19 cellular contexts compared by ENCODE assay signal in the genomic region with DNA sequence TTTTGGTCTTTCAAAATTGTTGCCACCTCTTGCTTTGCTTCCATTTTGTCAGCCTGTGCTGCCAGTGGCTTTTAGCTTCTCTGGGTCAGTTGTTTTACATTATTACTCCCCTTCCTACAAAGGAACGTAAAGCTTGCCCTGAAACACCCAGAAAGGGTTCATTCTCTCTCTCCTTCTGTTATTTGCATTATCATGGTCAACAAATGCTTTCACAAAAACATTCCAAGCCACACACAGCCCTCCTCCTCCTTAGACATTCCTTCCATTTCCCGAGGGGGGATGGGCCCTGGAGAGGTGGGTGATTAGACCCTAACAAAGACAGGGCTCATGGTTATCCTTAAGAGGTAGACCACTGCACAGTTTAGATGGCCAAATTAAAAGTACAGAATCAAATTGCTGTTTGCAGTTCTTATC.
A peak's percentile ranks its signal among the peaks of the same experiment; 100 is the strongest.
DNase-seq lines count a peak whose midpoint lies in the region; ATAC-seq and TF ChIP-seq lines count a peak whose summit lies in the region.
"Had no signal": no experiment of that assay in that cellular context is flagged by ENCODE, and none has a peak within 500 bp of the region (broad histone marks: within the 10 kb centered on the region; RNA-seq: fewer than 3 reads in every experiment).

No MANE protein-coding gene starts in this region.

- no peak for ATAC-seq in natural killer cell
- ATAC-seq: gastrocnemius medialis, K562 had no signal

- H3K9ac ChIP-seq in HUES48 (ENCODE audit: low read depth, low read length) (peak overlapping the region; percentile 95), neuronal stem cell (ENCODE audit: low read depth, low read length, poor library complexity) (no peak overlapping the region)

- H2BK5ac ChIP-seq in neuronal stem cell (ENCODE audit: low read length) = no peak overlapping the region

- H3K9me3 Mint-ChIP-seq in brain (peaks cover 0 to 4% (median 0%) of the 10 kb centered on the region in 5 experiments), natural killer cell (no peaks in the 10 kb centered on the region)
- H3K9me3 Mint-ChIP-seq: activated T-helper 2 cell treated with anti-CD3 and anti-CD28 coated beads, Interferon-gamma antibody, Interleukin-2, Interleukin-4, amounts not matched to agents 10 μg/mL and 5 μg/mL and 100 μg/mL, durations not matched to agents 14 hours and 24 hours and 36 hours; CD4-positive, alpha-beta T cell had no signal

- H4K91ac ChIP-seq in neuronal stem cell (ENCODE audit: low read depth, low read length, poor library complexity) = no peak overlapping the region

- H3K4me1 ChIP-seq in HUES48 (ENCODE audit: control insufficient read depth, insufficient read depth, low read length) (peaks cover 68% of the 10 kb centered on the region), neuronal stem cell (ENCODE audit: control insufficient read depth in 2 of 2, insufficient read depth in 1 of 2, low read depth in 1 of 2, low read length in 2 of 2) (peaks cover 8 to 18% of the 10 kb centered on the region in 2 donors)
- H3K4me1 ChIP-seq: gastrocnemius medialis had no signal

- intact Hi-C loops in natural killer cell (cut with micrococcal nuclease) = no loop called here

- no peaks in the 10 kb centered on the region for H3K36me3 ChIP-seq in HUES48 (ENCODE audit: control insufficient read depth, insufficient read depth, low read length)
- H3K36me3 ChIP-seq in neuronal stem cell (replicated peaks in 1 of 2; ENCODE audit: control insufficient read depth in 2 of 2, insufficient read depth in 2 of 2, low read length in 2 of 2) = peaks cover 0 to 41% of the 10 kb centered on the region in 2 donors
- H3K36me3 ChIP-seq: neutrophil had no signal

- peak overlapping the region; percentile 34 for H3K4me2 ChIP-seq in neuronal stem cell (ENCODE audit: insufficient read depth, low read length, poor library complexity, severe bottlenecking)

- WGBS in neuronal stem cell (ENCODE audit: extremely low coverage in 2 of 2, insufficient read length in 2 of 2, insufficient replicate concordance in 1 of 2), 2 donors = no CpG with 5 or more reads among the region's 2 CpGs

- H3K4me1 Mint-ChIP-seq in brain = peaks cover 6% of the 10 kb centered on the region
- H3K4me1 Mint-ChIP-seq in natural killer cell = no peaks in the 10 kb centered on the region

- no peak overlapping the region for H3K18ac ChIP-seq in neuronal stem cell (ENCODE audit: low read length)

- H3K9me3 ChIP-seq in HUES48 (ENCODE audit: control insufficient read depth, insufficient read depth, low read length) (0 out of 2 replicates have a peak, but pooled peaks cover 4% of the 10 kb centered on the region), neuronal stem cell (replicated peaks in 1 of 2; ENCODE audit: control insufficient read depth in 2 of 2, insufficient read depth in 1 of 2, low read depth in 1 of 2, low read length in 2 of 2) (peaks cover 0 to 11% of the 10 kb centered on the region in 2 donors)
- H3K9me3 ChIP-seq: gastrocnemius medialis, neutrophil had no signal

- no peak overlapping the region for H3K4ac ChIP-seq in neuronal stem cell (ENCODE audit: low read length)

- no peak overlapping the region for H3K23ac ChIP-seq in neuronal stem cell (ENCODE audit: low read depth, low read length, poor library complexity)

- H3K4me3 Mint-ChIP-seq in brain = no peak overlapping the region
- H3K4me3 Mint-ChIP-seq in natural killer cell = no peak overlapping the region
- H3K4me3 Mint-ChIP-seq: CD4-positive, alpha-beta T cell had no signal

- no peak for TF ChIP-seq CTCF in brain (conservative IDR thresholded peaks at IDR 0.05)
- no peak for TF ChIP-seq CTCF in natural killer cell (IDR thresholded peaks at IDR 0.05)

- no peak overlapping the region for H2AK5ac ChIP-seq in neuronal stem cell (ENCODE audit: low read depth, low read length)

- no peak overlapping the region for H2BK120ac ChIP-seq in neuronal stem cell (ENCODE audit: low read depth, low read length)

- no peak overlapping the region for H2BK15ac ChIP-seq in neuronal stem cell (ENCODE audit: low read length)

- H3K4me3 ChIP-seq in HUES48 (ENCODE audit: low read depth, low read length) (peak overlapping the region; percentile 62), neuronal stem cell (ENCODE audit: low read length in 2 of 2) (no peak overlapping the region)
- H3K4me3 ChIP-seq: dorsolateral prefrontal cortex, gastrocnemius medialis, K562 had no signal

- DNase-seq in iPS-NIHi11 (ENCODE audit: low spot score) (peak; percentile 81), neuronal stem cell (ENCODE audit: low spot score) (peak; percentile 84), HUDEP-2 (lab: John Stamatoyannopoulos, UW; ENCODE audit: unreplicated experiment in 76 of 76) (no peak), putamen (ENCODE audit: low spot score) (no peak), natural killer cell (no peak)
- DNase-seq: activated CD4-positive, alpha-beta T cell treated with anti-CD3 and anti-CD28 coated beads for 1 hour; CD4-positive, alpha-beta T cell; DMS153; dorsolateral prefrontal cortex; gastrocnemius medialis; NCI-H187 treated with DMSO at 0.1 percent for 48 hours; NCI-H345; NK-92 treated with Interleukin-12 subunit alpha and Interleukin-12 subunit beta, amount 100 ng/mL, for 24 hours; RPMI8226 had no signal

- H4K8ac ChIP-seq in neuronal stem cell (ENCODE audit: low read depth, low read length) = no peak overlapping the region

- H3K27ac ChIP-seq in HUES48 (ENCODE audit: low read depth, low read length) (peak overlapping the region; percentile 100), neuronal stem cell (replicated peaks; ENCODE audit: low read length) (peak overlapping the region; percentile 73)
- H3K27ac ChIP-seq: gastrocnemius medialis, neutrophil had no signal

- H3K27me3 Mint-ChIP-seq in brain = no peaks in the 10 kb centered on the region
- peaks cover 0 to 5% of the 10 kb centered on the region in 2 donors for H3K27me3 Mint-ChIP-seq in natural killer cell (ENCODE audit: low read depth in 2 of 2)

- no peak overlapping the region for H3K14ac ChIP-seq in neuronal stem cell (ENCODE audit: low read length)

- H3K36me3 Mint-ChIP-seq in brain (peaks cover 69% of the 10 kb centered on the region), natural killer cell (no peaks in the 10 kb centered on the region)

- H3K79me1 ChIP-seq in neuronal stem cell (ENCODE audit: low read depth, low read length) = no peaks in the 10 kb centered on the region

- peak overlapping the region; percentile 50 for H2AFZ ChIP-seq in neuronal stem cell (ENCODE audit: low read length)

- H2BK12ac ChIP-seq in neuronal stem cell (ENCODE audit: low read length) = no peak overlapping the region

- H3K27me3 ChIP-seq in HUES48 (ENCODE audit: control insufficient read depth, insufficient read depth, low read length) = no peaks in the 10 kb centered on the region
- H3K27me3 ChIP-seq in neuronal stem cell (ENCODE audit: control insufficient read depth in 3 of 3, insufficient read depth in 3 of 3, low read depth in 1 of 3, low read length in 3 of 3) = no peaks in the 10 kb centered on the region
- H3K27me3 ChIP-seq: dorsolateral prefrontal cortex, gastrocnemius medialis, neutrophil had no signal

- H3K27ac Mint-ChIP-seq in brain (peak overlapping the region in 3 of 5 experiments; percentile 63 to 94 (median 64)), natural killer cell (no peak overlapping the region)
- H3K27ac Mint-ChIP-seq: activated T-helper 2 cell treated with anti-CD3 and anti-CD28 coated beads, Interferon-gamma antibody, Interleukin-2, Interleukin-4, amounts not matched to agents 10 μg/mL and 5 μg/mL and 100 μg/mL, durations not matched to agents 14 hours and 24 hours and 36 hours; CD4-positive, alpha-beta T cell had no signal

Comparison
In these comparisons a context has a peak if more than half of its experiments do, and no peak if none do; other contexts are left out.
1. H3K27ac Mint-ChIP-seq: peak in brain (3 of 5); none in natural killer cell (0 of 2).
2. DNase-seq: peak in iPS-NIHi11 (single experiment) and neuronal stem cell (single experiment); none in HUDEP-2 (0 of 76), putamen (single experiment) and natural killer cell (single experiment).